1 cellular context compared by ENCODE assay signal in the genomic region with DNA sequence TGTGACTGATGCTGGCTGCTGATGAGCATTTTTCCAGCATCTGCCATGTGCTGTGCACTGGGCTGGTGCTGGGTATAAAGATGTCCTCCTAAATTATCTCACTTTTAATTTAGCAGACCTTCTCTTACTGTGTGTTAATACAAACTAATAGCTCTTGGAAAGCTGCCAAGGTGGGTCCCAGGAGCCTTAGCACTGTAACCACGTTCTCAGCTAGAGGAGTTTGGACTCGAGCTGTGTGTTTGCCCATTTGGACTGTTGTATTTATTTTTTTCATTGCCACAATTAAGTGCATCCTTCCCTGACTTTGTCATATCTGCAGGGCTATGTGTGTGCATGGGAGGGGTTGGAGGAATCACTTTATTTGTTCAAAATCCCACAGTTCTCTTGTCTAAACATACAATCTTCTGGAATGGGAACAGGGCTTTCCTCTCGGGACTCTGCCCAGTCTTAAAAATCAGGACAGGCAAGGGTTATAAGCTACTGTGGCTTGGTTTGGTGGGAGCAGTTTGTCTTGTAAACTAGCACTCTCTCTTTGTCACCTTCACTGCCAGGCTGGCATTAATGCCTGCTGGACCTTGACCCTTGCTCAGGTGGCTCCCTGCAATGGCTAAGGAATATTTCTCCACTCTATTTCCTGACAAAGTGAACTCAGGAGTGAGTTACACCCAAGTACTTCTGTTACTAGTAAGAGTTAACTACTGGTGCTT.
TF ChIP-seq lines count a peak whose summit lies in the region.

No MANE protein-coding gene starts in this region.

TF ChIP-seq in GM23338, 12 proteins besides CTCF, POLR2A, EP300 and RAD21 (continued from another document):
- TF ChIP-seq, protein P1, sequence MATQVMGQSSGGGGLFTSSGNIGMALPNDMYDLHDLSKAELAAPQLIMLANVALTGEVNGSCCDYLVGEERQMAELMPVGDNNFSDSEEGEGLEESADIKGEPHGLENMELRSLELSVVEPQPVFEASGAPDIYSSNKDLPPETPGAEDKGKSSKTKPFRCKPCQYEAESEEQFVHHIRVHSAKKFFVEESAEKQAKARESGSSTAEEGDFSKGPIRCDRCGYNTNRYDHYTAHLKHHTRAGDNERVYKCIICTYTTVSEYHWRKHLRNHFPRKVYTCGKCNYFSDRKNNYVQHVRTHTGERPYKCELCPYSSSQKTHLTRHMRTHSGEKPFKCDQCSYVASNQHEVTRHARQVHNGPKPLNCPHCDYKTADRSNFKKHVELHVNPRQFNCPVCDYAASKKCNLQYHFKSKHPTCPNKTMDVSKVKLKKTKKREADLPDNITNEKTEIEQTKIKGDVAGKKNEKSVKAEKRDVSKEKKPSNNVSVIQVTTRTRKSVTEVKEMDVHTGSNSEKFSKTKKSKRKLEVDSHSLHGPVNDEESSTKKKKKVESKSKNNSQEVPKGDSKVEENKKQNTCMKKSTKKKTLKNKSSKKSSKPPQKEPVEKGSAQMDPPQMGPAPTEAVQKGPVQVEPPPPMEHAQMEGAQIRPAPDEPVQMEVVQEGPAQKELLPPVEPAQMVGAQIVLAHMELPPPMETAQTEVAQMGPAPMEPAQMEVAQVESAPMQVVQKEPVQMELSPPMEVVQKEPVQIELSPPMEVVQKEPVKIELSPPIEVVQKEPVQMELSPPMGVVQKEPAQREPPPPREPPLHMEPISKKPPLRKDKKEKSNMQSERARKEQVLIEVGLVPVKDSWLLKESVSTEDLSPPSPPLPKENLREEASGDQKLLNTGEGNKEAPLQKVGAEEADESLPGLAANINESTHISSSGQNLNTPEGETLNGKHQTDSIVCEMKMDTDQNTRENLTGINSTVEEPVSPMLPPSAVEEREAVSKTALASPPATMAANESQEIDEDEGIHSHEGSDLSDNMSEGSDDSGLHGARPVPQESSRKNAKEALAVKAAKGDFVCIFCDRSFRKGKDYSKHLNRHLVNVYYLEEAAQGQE (IDR thresholded peaks at IDR 0.05; ENCODE audit: unreplicated experiment), result no peak
- no peak for TF ChIP-seq STAT1 (IDR thresholded peaks at IDR 0.05; ENCODE audit: unreplicated experiment)
- TF ChIP-seq CREB1 (CRISPR knock-in tag; IDR thresholded peaks at IDR 0.05; ENCODE audit: low read depth), result no peak
- TF ChIP-seq EZH2phosphoT487 (IDR thresholded peaks at IDR 0.05; ENCODE audit: unreplicated experiment), result no peak
- no peak for TF ChIP-seq NANOG (IDR thresholded peaks at IDR 0.05; ENCODE audit: borderline replicate concordance)
- TF ChIP-seq JUNB (IDR thresholded peaks at IDR 0.05; ENCODE audit: unreplicated experiment), result no peak
- no peak for TF ChIP-seq POLR2AphosphoS5 (IDR thresholded peaks at IDR 0.05; ENCODE audit: low read depth)
- no peak for TF ChIP-seq ZNF114 (CRISPR knock-in tag; IDR thresholded peaks at IDR 0.05)
